In the genomic region with DNA sequence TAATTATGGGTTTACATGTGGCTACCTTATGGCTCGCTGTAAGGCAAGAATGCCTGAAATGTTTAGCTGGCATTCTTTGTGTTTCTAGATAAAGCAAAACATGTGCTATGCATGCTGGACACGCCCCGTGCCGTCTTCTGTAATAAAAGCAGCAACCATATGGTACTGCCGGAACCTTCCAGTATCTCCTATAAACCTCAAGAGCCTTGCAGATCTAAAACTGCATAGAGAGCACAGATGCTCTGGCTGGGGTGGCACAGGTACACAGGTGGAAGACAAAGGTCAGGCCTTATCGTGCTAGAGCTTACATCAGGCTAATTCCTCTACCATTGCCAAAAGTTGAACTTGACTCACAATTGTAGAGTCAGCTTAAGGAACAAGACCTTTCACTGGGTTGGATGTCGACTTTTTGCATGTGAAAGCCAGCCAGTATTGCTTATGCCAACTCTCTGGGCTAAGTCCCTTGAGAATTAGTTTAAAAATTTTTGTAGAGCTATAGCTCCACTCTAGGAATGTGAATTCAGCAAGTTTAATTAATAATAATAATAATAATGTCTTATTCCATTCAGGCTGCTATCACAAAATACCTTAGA, we compare ENCODE assay signal across 24 cellular contexts.
"Had no signal": no experiment of that assay in that cellular context is flagged by ENCODE, and none has a peak within 500 bp of the region (broad histone marks: within the 10 kb centered on the region; RNA-seq: fewer than 3 reads in every experiment).

No MANE protein-coding gene starts in this region.

- H3K9me3 Mint-ChIP-seq: activated CD4-positive, alpha-beta memory T cell treated with anti-CD3 and anti-CD28 coated beads for 36 hours; activated naive CD8-positive, alpha-beta T cell treated with anti-CD3 and anti-CD28 coated beads for 36 hours; central memory CD8-positive, alpha-beta T cell; endodermal cell; immature natural killer cell; natural killer cell treated with Interleukin-12 subunit alpha and Interleukin-12 subunit beta and Interleukin-15 and Interleukin-18, amount 100 ng/mL, for 72 hours; T-helper 1 cell treated with Interleukin-12 subunit alpha and Interleukin-12 subunit beta and Interleukin-4 antibody, amounts not matched to agents 30 μg/mL and 1 μg/mL, for 36 hours had no signal

- H3K4me2 ChIP-seq: smooth muscle cell had no signal

- H3K4me1 ChIP-seq: breast epithelium, testis, upper lobe of left lung had no signal

- H3K4me3 ChIP-seq: breast epithelium, ovary, smooth muscle cell, testis, upper lobe of left lung had no signal

- H3K36me3 ChIP-seq: breast epithelium, neutrophil, ovary had no signal

- DNase-seq: activated CD4-positive, alpha-beta memory T cell treated with anti-CD3 and anti-CD28 coated beads for 36 hours; activated CD4-positive, alpha-beta T cell treated with anti-CD3 and anti-CD28 coated beads for 48 hours; activated naive CD4-positive, alpha-beta T cell treated with Interleukin-2 at 50 U/mL for 16 hours; activated naive CD8-positive, alpha-beta T cell treated with anti-CD3 and anti-CD28 coated beads for 36 hours; activated T-cell treated with anti-CD3 and anti-CD28 coated beads, Interleukin-2, amount 50 U/mL, for 48 hours; cortex of kidney; endodermal cell; foreskin melanocyte; immature natural killer cell; left ventricle myocardium superior; midbrain; ovary; right cardiac atrium; stimulated activated CD4-positive, alpha-beta T cell treated with anti-CD3 and anti-CD28 coated beads, Interleukin-15, amount 100 ng/mL, for 24 hours; stimulated activated naive CD4-positive, alpha-beta T cell; testis; upper lobe of left lung had no signal

- H3K27ac ChIP-seq: breast epithelium, epithelial cell of prostate, neutrophil, ovary, testis, upper lobe of left lung had no signal

- H3K4me3 Mint-ChIP-seq: activated CD4-positive, alpha-beta memory T cell treated with anti-CD3 and anti-CD28 coated beads for 36 hours; activated naive CD8-positive, alpha-beta T cell treated with anti-CD3 and anti-CD28 coated beads for 36 hours; central memory CD8-positive, alpha-beta T cell; endodermal cell; T-helper 1 cell treated with Interleukin-12 subunit alpha and Interleukin-12 subunit beta and Interleukin-4 antibody, amounts not matched to agents 30 μg/mL and 1 μg/mL, for 36 hours had no signal

- H3K27me3 Mint-ChIP-seq: activated CD4-positive, alpha-beta memory T cell treated with anti-CD3 and anti-CD28 coated beads for 36 hours; activated naive CD8-positive, alpha-beta T cell treated with anti-CD3 and anti-CD28 coated beads for 36 hours; central memory CD8-positive, alpha-beta T cell; natural killer cell treated with Interleukin-12 subunit alpha and Interleukin-12 subunit beta and Interleukin-15 and Interleukin-18, amount 100 ng/mL, for 72 hours had no signal

- H3K27ac Mint-ChIP-seq: activated CD4-positive, alpha-beta memory T cell treated with anti-CD3 and anti-CD28 coated beads for 36 hours; endodermal cell; T-helper 1 cell treated with Interleukin-12 subunit alpha and Interleukin-12 subunit beta and Interleukin-4 antibody, amounts not matched to agents 30 μg/mL and 1 μg/mL, for 36 hours had no signal

- H3K9me3 ChIP-seq: breast epithelium, neutrophil, ovary, testis, upper lobe of left lung had no signal

- H3K27me3 ChIP-seq: breast epithelium, neutrophil, ovary, testis, upper lobe of left lung had no signal

- ATAC-seq: left ventricle myocardium superior; natural killer cell treated with Interleukin-12 subunit alpha and Interleukin-12 subunit beta and Interleukin-15 and Interleukin-18, amount 100 ng/mL, for 72 hours; right cardiac atrium had no signal
